Comparison of ENCODE assay signal across 13 cellular contexts in the genomic region with DNA sequence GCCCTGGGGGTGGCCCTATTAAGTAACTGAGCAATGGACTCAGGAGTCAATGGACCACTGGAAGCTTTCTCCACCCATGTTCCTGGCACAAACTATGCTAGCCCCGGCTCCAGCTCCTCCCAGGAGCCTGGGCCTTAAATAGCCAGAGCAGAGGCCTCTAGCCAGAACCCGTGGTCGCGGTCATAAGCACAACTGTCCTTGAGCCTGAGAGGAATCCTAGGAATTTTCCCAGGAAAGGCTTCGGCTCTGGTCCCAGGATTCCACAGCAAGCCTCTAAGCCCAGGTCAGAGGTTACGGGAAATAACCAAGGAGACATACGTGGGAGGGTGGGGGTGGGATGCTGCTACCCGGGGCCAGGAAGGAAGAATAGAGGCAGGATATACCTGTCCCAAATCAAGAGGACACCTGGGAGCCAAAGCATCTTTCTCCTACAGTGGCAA. TPM values are rescaled to one million over a fixed set of nuclear protein-coding genes. Genes with fewer than 3 reads are reported as not detected.
DNase-seq lines count a peak whose midpoint lies in the region; ATAC-seq and TF ChIP-seq lines count a peak whose summit lies in the region.
"Had no signal": no experiment of that assay in that cellular context is flagged by ENCODE, and none has a peak within 500 bp of the region (broad histone marks: within the 10 kb centered on the region; RNA-seq: fewer than 3 reads in every experiment).

No MANE protein-coding gene starts in this region.

- TF ChIP-seq POLR2A in suprapubic skin (IDR thresholded peaks at IDR 0.05): no peak

- CTCF ChIA-PET in HEK293 (lab: Yijun Ruan, JAX): interaction anchor here (0.6 kb wide), 2 partner anchors 17 to 49 kb away, joined by 3 read pairs; no protein-coding TSS in a partner anchor
- CTCF ChIA-PET in SK-N-SH (lab: Yijun Ruan, JAX): no interaction called here

- peaks cover 0 to 8% of the 10 kb centered on the region in 2 experiments; a peak in 1 of 3 replicates for H3K36me3 ChIP-seq in HEK293 (ENCODE audit: control insufficient read depth in 2 of 2, insufficient read depth in 1 of 2, low read length in 2 of 2)
- H3K36me3 ChIP-seq in suprapubic skin: no peaks in the 10 kb centered on the region
- H3K36me3 ChIP-seq in SK-N-SH (replicated peaks in 1 of 2; ENCODE audit: control insufficient read depth in 1 of 2, insufficient read depth in 2 of 2, low read length in 1 of 2): no peaks in the 10 kb centered on the region

- peaks cover 20% of the 10 kb centered on the region; the same call in 1 of the 2 replicates for H4K20me1 ChIP-seq in SK-N-SH (ENCODE audit: insufficient read depth)

- peaks cover 93% of the 10 kb centered on the region for H3K79me2 ChIP-seq in SK-N-SH (ENCODE audit: insufficient read depth)

- TF ChIP-seq CTCF in HEK293 (tag by site-specific recombination; IDR thresholded peaks at IDR 0.05) (no peak), coronary artery (IDR thresholded peaks at IDR 0.05) (no peak), suprapubic skin (IDR thresholded peaks at IDR 0.05) (no peak), SK-N-SH (IDR thresholded peaks at IDR 0.05) (no peak)

- no peak for TF ChIP-seq RAD21 in SK-N-SH (IDR thresholded peaks at IDR 0.05; ENCODE audit: low read length)

- 68% methylated on average over 5 of the region's 8 CpGs for WGBS in suprapubic skin
- WGBS in SK-N-SH (ENCODE audit: low lambda C conversion rate): 92% methylated on average over 8 of the region's 8 CpGs

- H3K9me3 ChIP-seq in HEK293 (ENCODE audit: control insufficient read depth, insufficient read depth, low read depth, low read length) (no peaks in the 10 kb centered on the region), suprapubic skin (no peaks in the 10 kb centered on the region), SK-N-SH (no peaks in the 10 kb centered on the region)

- POLR2A ChIA-PET in HEK293 (lab: Yijun Ruan, JAX) (interaction anchor here (2.1 kb wide), 1 partner anchor 34 kb away, joined by 6 read pairs; the partner anchor contains the start of gene KIF3A), SK-N-SH (lab: Yijun Ruan, JAX) (no interaction called here)

- no peak for TF ChIP-seq EP300 in suprapubic skin (IDR thresholded peaks at IDR 0.05)
- TF ChIP-seq EP300 in SK-N-SH (IDR thresholded peaks at IDR 0.05; ENCODE audit: borderline replicate concordance in 1 of 2, low read depth in 1 of 2, low read length in 1 of 2): no peak

- no peak overlapping the region for H3K9ac ChIP-seq in SK-N-SH

- H3K4me1 ChIP-seq in HEK293 (ENCODE audit: control insufficient read depth, insufficient read depth, low read length) (no peaks in the 10 kb centered on the region), suprapubic skin (peaks cover 94% of the 10 kb centered on the region), SK-N-SH (ENCODE audit: control insufficient read depth in 1 of 2, insufficient read depth in 2 of 2, low read depth in 1 of 2, low read length in 1 of 2) (peaks cover 19 to 51% of the 10 kb centered on the region in 2 experiments; a peak in 2 of 4 replicates)

- no peaks in the 10 kb centered on the region for H3F3A ChIP-seq in SK-N-SH (replicated peaks; ENCODE audit: insufficient read depth)

- no peak for ATAC-seq in HG02642 (IDR thresholded peaks at IDR 0.05; ENCODE audit: poor library complexity, unreplicated experiment)
- ATAC-seq: activated CD8-positive, alpha-beta memory T cell treated with anti-CD3 and anti-CD28 coated beads, Interleukin-2, amount 10 ng/mL, durations not matched to agents 7 days and 5 days; natural killer cell had no signal

- no peak overlapping the region for H2AFZ ChIP-seq in SK-N-SH (ENCODE audit: low read depth)

- H3K9me2 ChIP-seq in SK-N-SH: no peaks in the 10 kb centered on the region

- H3K4me3 ChIP-seq in HEK293 (ENCODE audit: low read depth, low read length) (no peak overlapping the region), coronary artery (peak overlapping the region; percentile 16), suprapubic skin (no peak overlapping the region), SK-N-SH (ENCODE audit: low read depth in 2 of 2, low read length in 1 of 2) (no peak overlapping the region)

- H3K27me3 ChIP-seq in suprapubic skin (no peaks in the 10 kb centered on the region), SK-N-SH (ENCODE audit: insufficient read depth) (no peaks in the 10 kb centered on the region)

- H3K4me2 ChIP-seq in SK-N-SH: no peak overlapping the region

- H3K27ac ChIP-seq in HEK293 (ENCODE audit: extremely low read depth, low read depth, low read length): no peak overlapping the region
- H3K27ac ChIP-seq in coronary artery: peak overlapping the region; percentile 79 to 97
- peak overlapping the region; percentile 72 for H3K27ac ChIP-seq in suprapubic skin
- H3K27ac ChIP-seq in SK-N-SH (ENCODE audit: low read depth in 2 of 2, low read length in 1 of 2): no peak overlapping the region

- DNase-seq in coronary artery (ENCODE audit: low spot score) (peak; percentile 79), islet precursor cell (peak; percentile 98), suprapubic skin (ENCODE audit: low spot score in 2 of 2) (no peak), SK-N-SH (no peak), occipital lobe (lab: John Stamatoyannopoulos, UW) (no peak)
- DNase-seq in activated CD4-positive, alpha-beta T cell treated with anti-CD3 and anti-CD28 coated beads, Interleukin-2, amount 50 U/mL, for 48 hours: no peak
- DNase-seq: activated CD8-positive, alpha-beta memory T cell treated with anti-CD3 and anti-CD28 coated beads, Interleukin-2, amount 10 ng/mL, durations not matched to agents 7 days and 5 days; erythroblast; GDM1; natural killer cell; NCI-H1105 treated with DMSO at 0.1 percent for 48 hours had no signal

TF ChIP-seq in HEK293, 187 proteins besides CTCF, POLR2A, EP300 and RAD21:
- TF ChIP-seq GLIS1 (tag by site-specific recombination; IDR thresholded peaks at IDR 0.05) (peak; percentile 37; the same call in 1 of the 2 replicates), ZNF626 (tag by site-specific recombination; IDR thresholded peaks at IDR 0.05) (no peak)
- TF ChIP-seq, protein P1, sequence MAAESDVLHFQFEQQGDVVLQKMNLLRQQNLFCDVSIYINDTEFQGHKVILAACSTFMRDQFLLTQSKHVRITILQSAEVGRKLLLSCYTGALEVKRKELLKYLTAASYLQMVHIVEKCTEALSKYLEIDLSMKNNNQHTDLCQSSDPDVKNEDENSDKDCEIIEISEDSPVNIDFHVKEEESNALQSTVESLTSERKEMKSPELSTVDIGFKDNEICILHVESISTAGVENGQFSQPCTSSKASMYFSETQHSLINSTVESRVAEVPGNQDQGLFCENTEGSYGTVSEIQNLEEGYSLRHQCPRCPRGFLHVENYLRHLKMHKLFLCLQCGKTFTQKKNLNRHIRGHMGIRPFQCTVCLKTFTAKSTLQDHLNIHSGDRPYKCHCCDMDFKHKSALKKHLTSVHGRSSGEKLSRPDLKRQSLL (tag by site-specific recombination; IDR thresholded peaks at IDR 0.05): peak; percentile 12; the same call in 1 of the 2 replicates

TF ChIP-seq in SK-N-SH, 30 proteins besides CTCF, POLR2A, EP300 and RAD21:
- TF ChIP-seq FOXM1 (IDR thresholded peaks at IDR 0.05; ENCODE audit: low read depth) (no peak), RFX5 (IDR thresholded peaks at IDR 0.05; ENCODE audit: low read length) (no peak), SIN3A (IDR thresholded peaks at IDR 0.05; ENCODE audit: borderline replicate concordance, low read depth, low read length) (no peak), CHD2 (IDR thresholded peaks at IDR 0.05; ENCODE audit: low read length, partially characterized antibody) (no peak), FOSL2 (IDR thresholded peaks at IDR 0.05; ENCODE audit: borderline replicate concordance, low read depth) (no peak), SMC3 (IDR thresholded peaks at IDR 0.05; ENCODE audit: low read depth, low read length) (no peak), RCOR1 (IDR thresholded peaks at IDR 0.05; ENCODE audit: low read length) (no peak), RXRA (IDR thresholded peaks at IDR 0.05; ENCODE audit: borderline replicate concordance, low read depth) (no peak), EZH2phosphoT487 (IDR thresholded peaks at IDR 0.05; ENCODE audit: borderline replicate concordance, low read depth) (no peak), ELF1 (IDR thresholded peaks at IDR 0.05) (no peak)
- TF ChIP-seq, protein P2, sequence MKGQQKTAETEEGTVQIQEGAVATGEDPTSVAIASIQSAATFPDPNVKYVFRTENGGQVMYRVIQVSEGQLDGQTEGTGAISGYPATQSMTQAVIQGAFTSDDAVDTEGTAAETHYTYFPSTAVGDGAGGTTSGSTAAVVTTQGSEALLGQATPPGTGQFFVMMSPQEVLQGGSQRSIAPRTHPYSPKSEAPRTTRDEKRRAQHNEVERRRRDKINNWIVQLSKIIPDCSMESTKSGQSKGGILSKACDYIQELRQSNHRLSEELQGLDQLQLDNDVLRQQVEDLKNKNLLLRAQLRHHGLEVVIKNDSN (IDR thresholded peaks at IDR 0.05; ENCODE audit: borderline replicate concordance, low read depth): no peak

RNA-seq across cellular contexts. Expression of gene SEPTIN8, which starts 5.5 kb away (rescaled TPM):
- total RNA-seq in suprapubic skin (10 to 100 TPM; 75.9 to 85.0 (median 80.8) TPM), occipital lobe (29.5 TPM)
- 54.9 and 57.6 TPM in 2 replicates for polyA plus RNA-seq in SK-N-SH (2012; rRNA removed)
- 39.8 and 45.4 TPM in 2 replicates for polyA plus RNA-seq in SK-N-SH (2012; cell fraction: cytosol; rRNA removed)
- polyA plus RNA-seq in SK-N-SH (2012; cell fraction: nucleus; rRNA removed): 106 and 142 TPM in 2 replicates

RNA-seq across cellular contexts. Expression of gene CCNI2, which starts 24.4 kb away (rescaled TPM):
- total RNA-seq in suprapubic skin (not detected), occipital lobe (0.16 TPM)
- 0.05 and 0.34 TPM in 2 replicates for polyA plus RNA-seq in SK-N-SH (2012; rRNA removed)
- polyA plus RNA-seq in SK-N-SH (2012; cell fraction: cytosol; rRNA removed): 0.06 and 0.16 TPM in 2 replicates
- 0.41 and 0.56 TPM in 2 replicates for polyA plus RNA-seq in SK-N-SH (2012; cell fraction: nucleus; rRNA removed)

RNA-seq across cellular contexts. Expression of gene KIF3A, which starts 34.2 kb away (rescaled TPM):
- total RNA-seq in suprapubic skin (10 to 100 TPM in 1 of 4 donors, 1 to 10 TPM in 3; 2.6 to 15.0 (median 6.3) TPM), occipital lobe (76.7 TPM)
- 5.1 and 5.2 TPM in 2 replicates for polyA plus RNA-seq in SK-N-SH (2012; rRNA removed)
- polyA plus RNA-seq in SK-N-SH (2012; cell fraction: cytosol; rRNA removed): 6.2 and 9.3 TPM in 2 replicates
- polyA plus RNA-seq in SK-N-SH (2012; cell fraction: nucleus; rRNA removed): 7.2 and 11.8 TPM in 2 replicates

RNA-seq across cellular contexts. Expression of gene SOWAHA, which starts 41.5 kb away (rescaled TPM):
- total RNA-seq in suprapubic skin (under 1 TPM in 3 of 4 donors, not detected in 1; 0.23 to 0.93 (median 0.48) TPM), occipital lobe (5.1 TPM)
- polyA plus RNA-seq in SK-N-SH (2012; rRNA removed): 0.23 and 0.30 TPM in 2 replicates
- 0.22 and 0.25 TPM in 2 replicates for polyA plus RNA-seq in SK-N-SH (2012; cell fraction: cytosol; rRNA removed)
- 0.11 and 0.14 TPM in 2 replicates for polyA plus RNA-seq in SK-N-SH (2012; cell fraction: nucleus; rRNA removed)
- total RNA-seq: natural killer cell had no signal

RNA-seq across cellular contexts. Expression of gene SHROOM1, which starts 58.9 kb away (rescaled TPM):
- total RNA-seq in suprapubic skin (1 to 10 TPM in 3 of 4 donors, under 1 TPM in 1; 0.76 to 2.8 (median 2.3) TPM), occipital lobe (0.47 TPM)
- polyA plus RNA-seq in SK-N-SH (2012; rRNA removed): 3.8 and 4.8 TPM in 2 replicates
- polyA plus RNA-seq in SK-N-SH (2012; cell fraction: cytosol; rRNA removed): 1.5 and 2.9 TPM in 2 replicates
- polyA plus RNA-seq in SK-N-SH (2012; cell fraction: nucleus; rRNA removed): 11.3 and 13.4 TPM in 2 replicates

Comparison
In these comparisons a context has a peak if more than half of its experiments do, and no peak if none do; other contexts are left out.
1. H3K27ac ChIP-seq: peak in coronary artery (2 of 2) and suprapubic skin (single experiment); none in HEK293 (single experiment) and SK-N-SH (0 of 2).
2. DNase-seq: peak in coronary artery (single experiment) and islet precursor cell (single experiment); none in suprapubic skin (0 of 2), activated CD4-positive, alpha-beta T cell treated with anti-CD3 and anti-CD28 coated beads, Interleukin-2, amount 50 U/mL, for 48 hours (0 of 2), SK-N-SH (single experiment) and occipital lobe (single experiment).